9 cellular contexts compared by ENCODE assay signal in the genomic region with DNA sequence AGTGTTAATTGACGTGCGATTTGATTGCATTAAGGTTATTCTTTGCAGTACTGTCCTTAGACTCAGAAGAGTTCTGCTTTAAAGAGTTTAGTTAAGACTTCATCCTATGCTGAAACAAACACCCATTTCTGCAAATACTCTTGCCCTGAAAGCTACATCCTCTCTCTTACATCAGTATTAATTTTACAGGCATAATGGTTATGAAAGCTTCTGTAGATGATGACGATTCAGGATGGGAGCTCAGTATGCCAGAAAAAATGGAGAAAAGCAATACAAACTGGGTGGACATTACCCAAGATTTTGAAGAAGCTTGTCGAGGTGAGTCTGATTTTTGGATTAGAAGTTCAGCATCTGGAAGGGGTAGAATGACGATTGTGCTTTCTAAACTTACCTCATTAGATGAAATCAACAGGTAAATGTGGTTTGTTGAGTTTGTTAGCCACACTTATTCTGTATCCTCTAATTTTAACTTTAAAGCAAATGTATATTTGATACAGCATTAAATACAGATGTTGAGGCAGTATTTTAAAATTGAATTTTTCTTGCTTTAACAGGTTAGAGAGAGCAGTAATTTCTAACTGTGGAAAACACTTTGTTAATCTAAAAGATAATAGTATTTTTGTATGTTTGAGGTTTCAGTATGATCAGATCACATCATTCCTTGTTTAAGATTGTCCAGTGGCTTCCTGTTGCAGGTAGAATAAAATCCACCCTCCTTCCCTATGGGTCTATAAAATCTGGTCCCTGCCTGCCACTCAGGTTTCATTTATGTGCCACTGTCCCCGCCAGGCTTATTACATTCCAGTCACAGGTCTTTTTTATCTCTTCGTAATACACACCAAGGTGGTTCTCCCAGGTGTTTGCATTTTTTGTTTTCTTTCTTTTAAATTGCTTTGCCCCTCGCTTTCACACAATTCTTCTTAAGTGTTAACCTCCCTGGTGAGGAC. TPM values are rescaled to one million over a fixed set of nuclear protein-coding genes. Genes with fewer than 3 reads are reported as not detected.
DNase-seq lines count a peak whose midpoint lies in the region; ATAC-seq and TF ChIP-seq lines count a peak whose summit lies in the region.
"Had no signal": no experiment of that assay in that cellular context is flagged by ENCODE, and none has a peak within 500 bp of the region (broad histone marks: within the 10 kb centered on the region; RNA-seq: fewer than 3 reads in every experiment).

No MANE protein-coding gene starts in this region.

- no peaks in the 10 kb centered on the region for H3K9me3 ChIP-seq in HEK293 (ENCODE audit: control insufficient read depth, insufficient read depth, low read depth, low read length)
- no peaks in the 10 kb centered on the region for H3K9me3 ChIP-seq in body of pancreas

- intact Hi-C loops in body of pancreas (cut with DNase I): no loop called here

- H3K9me3 Mint-ChIP-seq in memory B cell: no peaks in the 10 kb centered on the region

- peaks cover 8% of the 10 kb centered on the region for H3K36me3 Mint-ChIP-seq in memory B cell

- H3K4me3 Mint-ChIP-seq in memory B cell: peak overlapping the region; percentile 88

- POLR2A ChIA-PET in HEK293 (lab: Yijun Ruan, JAX): interaction anchor here (0.6 to 1.6 kb wide), 3 partner anchors 8 to 199 kb away, joined by 3 to 4 read pairs (median 3); no protein-coding TSS in a partner anchor

- H3K36me3 ChIP-seq in HEK293 (ENCODE audit: control insufficient read depth in 2 of 2, insufficient read depth in 1 of 2, low read length in 2 of 2) (peaks cover 12 to 46% of the 10 kb centered on the region in 2 experiments; a peak in 2 of 3 replicates), body of pancreas (replicated peaks in 1 of 2; ENCODE audit: insufficient read depth in 1 of 2, low read depth in 2 of 2) (no peaks in the 10 kb centered on the region)

- no peak overlapping the region for H3K27ac Mint-ChIP-seq in memory B cell

- H3K4me3 ChIP-seq in HEK293 (ENCODE audit: low read depth, low read length) (peak overlapping the region; percentile 100), body of pancreas (peak overlapping the region; percentile 56 to 94)

- TF ChIP-seq CTCF in 22Rv1 (IDR thresholded peaks at IDR 0.05) (no peak), HEK293 (tag by site-specific recombination; IDR thresholded peaks at IDR 0.05) (no peak), body of pancreas (IDR thresholded peaks at IDR 0.05) (no peak)

- no peak for TF ChIP-seq POLR2A in body of pancreas (IDR thresholded peaks at IDR 0.05)

- CTCF ChIA-PET in HEK293 (lab: Yijun Ruan, JAX): interaction anchor here (0.5 to 0.9 kb wide), 2 partner anchors 65 to 155 kb away, joined by 3 read pairs; no protein-coding TSS in a partner anchor

- peaks cover 3% of the 10 kb centered on the region; the same call in 1 of the 2 replicates for H3K4me1 ChIP-seq in HEK293 (ENCODE audit: control insufficient read depth, insufficient read depth, low read length)
- H3K4me1 ChIP-seq in body of pancreas: peaks cover 33% of the 10 kb centered on the region

- H3K27ac ChIP-seq in 22Rv1: peak overlapping the region; percentile 92
- H3K27ac ChIP-seq in HEK293 (ENCODE audit: extremely low read depth, low read depth, low read length): peak overlapping the region; percentile 89; the same call in 1 of the 2 replicates
- peak overlapping the region in 3 of 4 donors; percentile 87 to 97 (median 95) for H3K27ac ChIP-seq in body of pancreas

- H3K27me3 Mint-ChIP-seq in memory B cell: no peaks in the 10 kb centered on the region

- peaks cover 13% of the 10 kb centered on the region for H3K4me1 Mint-ChIP-seq in memory B cell

- WGBS in body of pancreas, 2 donors: 26 to 29% methylated on average over 8 of the region's 8 CpGs

- no peak for DNase-seq in body of pancreas
- no peak for DNase-seq in memory B cell (ENCODE audit: low spot score in 2 of 2)
- no peak for DNase-seq in cerebellar nuclear complex (lab: John Stamatoyannopoulos, UW)
- no peak for DNase-seq in activated effector memory CD4-positive, alpha-beta T cell treated with anti-CD3 and anti-CD28 coated beads, Interleukin-2, amount 50 U/mL, for 16 hours
- DNase-seq: activated CD8-positive, alpha-beta memory T cell treated with anti-CD3 and anti-CD28 coated beads, Interleukin-2, amount 50 U/mL, for 48 hours had no signal

- ATAC-seq in body of pancreas: no peak
- no peak for ATAC-seq in memory B cell (ENCODE audit: low read depth)
- ATAC-seq in HG02840 (IDR thresholded peaks at IDR 0.05; ENCODE audit: low FRiP score, unreplicated experiment): no peak
- ATAC-seq in GM21723 (IDR thresholded peaks at IDR 0.05; ENCODE audit: unreplicated experiment): no peak

- no peaks in the 10 kb centered on the region for H3K27me3 ChIP-seq in body of pancreas

TF ChIP-seq in HEK293, 187 proteins besides CTCF, POLR2A, EP300 and RAD21 (continues in another document):
- TF ChIP-seq ZNF76 (tag by site-specific recombination; IDR thresholded peaks at IDR 0.05; ENCODE audit: borderline replicate concordance, low read depth) (no peak), ZNF423 (tag by site-specific recombination; IDR thresholded peaks at IDR 0.05) (no peak), ZNF670 (tag by site-specific recombination; IDR thresholded peaks at IDR 0.05; ENCODE audit: low read depth) (no peak), SCRT1 (tag by site-specific recombination; IDR thresholded peaks at IDR 0.05; ENCODE audit: borderline replicate concordance) (0 out of 2 replicates have a peak, but pooled peaks have one; percentile 9), ZBTB8A (tag by site-specific recombination; IDR thresholded peaks at IDR 0.05) (no peak), ZNF830 (tag by site-specific recombination; IDR thresholded peaks at IDR 0.05; ENCODE audit: low read depth) (no peak), ZSCAN23 (tag by site-specific recombination; IDR thresholded peaks at IDR 0.05) (no peak), ZNF350 (tag by site-specific recombination; IDR thresholded peaks at IDR 0.05) (no peak), ZNF16 (tag by site-specific recombination; IDR thresholded peaks at IDR 0.05; ENCODE audit: low read depth) (no peak), ZNF248 (tag by site-specific recombination; IDR thresholded peaks at IDR 0.05) (no peak), ZNF157 (tag by site-specific recombination; IDR thresholded peaks at IDR 0.05) (no peak), GLI2 (tag by site-specific recombination; IDR thresholded peaks at IDR 0.05; ENCODE audit: borderline replicate concordance, low read depth) (no peak), SCRT2 (tag by site-specific recombination; IDR thresholded peaks at IDR 0.05) (peak; percentile 93), ZNF138 (tag by site-specific recombination; IDR thresholded peaks at IDR 0.05; ENCODE audit: borderline replicate concordance) (no peak), ZNF660 (tag by site-specific recombination; IDR thresholded peaks at IDR 0.05) (no peak), ZEB2 (tag by site-specific recombination; IDR thresholded peaks at IDR 0.05) (0 out of 2 replicates have a peak, but pooled peaks have one; percentile 21), ZNF426 (tag by site-specific recombination; IDR thresholded peaks at IDR 0.05) (no peak), OSR2 (tag by site-specific recombination; IDR thresholded peaks at IDR 0.05) (peak; percentile 24; the same call in 1 of the 2 replicates), ZNF521 (tag by site-specific recombination; IDR thresholded peaks at IDR 0.05) (no peak), ZSCAN16 (tag by site-specific recombination; IDR thresholded peaks at IDR 0.05) (no peak), RBAK (tag by site-specific recombination; IDR thresholded peaks at IDR 0.05) (no peak), ZNF140 (tag by site-specific recombination; IDR thresholded peaks at IDR 0.05) (no peak), ZNF626 (tag by site-specific recombination; IDR thresholded peaks at IDR 0.05) (no peak), ZNF600 (tag by site-specific recombination; IDR thresholded peaks at IDR 0.05) (no peak), ZNF654 (tag by site-specific recombination; IDR thresholded peaks at IDR 0.05; ENCODE audit: low read depth) (no peak)
- TF ChIP-seq, protein P1, sequence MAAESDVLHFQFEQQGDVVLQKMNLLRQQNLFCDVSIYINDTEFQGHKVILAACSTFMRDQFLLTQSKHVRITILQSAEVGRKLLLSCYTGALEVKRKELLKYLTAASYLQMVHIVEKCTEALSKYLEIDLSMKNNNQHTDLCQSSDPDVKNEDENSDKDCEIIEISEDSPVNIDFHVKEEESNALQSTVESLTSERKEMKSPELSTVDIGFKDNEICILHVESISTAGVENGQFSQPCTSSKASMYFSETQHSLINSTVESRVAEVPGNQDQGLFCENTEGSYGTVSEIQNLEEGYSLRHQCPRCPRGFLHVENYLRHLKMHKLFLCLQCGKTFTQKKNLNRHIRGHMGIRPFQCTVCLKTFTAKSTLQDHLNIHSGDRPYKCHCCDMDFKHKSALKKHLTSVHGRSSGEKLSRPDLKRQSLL (tag by site-specific recombination; IDR thresholded peaks at IDR 0.05): no peak
- TF ChIP-seq, protein P2, sequence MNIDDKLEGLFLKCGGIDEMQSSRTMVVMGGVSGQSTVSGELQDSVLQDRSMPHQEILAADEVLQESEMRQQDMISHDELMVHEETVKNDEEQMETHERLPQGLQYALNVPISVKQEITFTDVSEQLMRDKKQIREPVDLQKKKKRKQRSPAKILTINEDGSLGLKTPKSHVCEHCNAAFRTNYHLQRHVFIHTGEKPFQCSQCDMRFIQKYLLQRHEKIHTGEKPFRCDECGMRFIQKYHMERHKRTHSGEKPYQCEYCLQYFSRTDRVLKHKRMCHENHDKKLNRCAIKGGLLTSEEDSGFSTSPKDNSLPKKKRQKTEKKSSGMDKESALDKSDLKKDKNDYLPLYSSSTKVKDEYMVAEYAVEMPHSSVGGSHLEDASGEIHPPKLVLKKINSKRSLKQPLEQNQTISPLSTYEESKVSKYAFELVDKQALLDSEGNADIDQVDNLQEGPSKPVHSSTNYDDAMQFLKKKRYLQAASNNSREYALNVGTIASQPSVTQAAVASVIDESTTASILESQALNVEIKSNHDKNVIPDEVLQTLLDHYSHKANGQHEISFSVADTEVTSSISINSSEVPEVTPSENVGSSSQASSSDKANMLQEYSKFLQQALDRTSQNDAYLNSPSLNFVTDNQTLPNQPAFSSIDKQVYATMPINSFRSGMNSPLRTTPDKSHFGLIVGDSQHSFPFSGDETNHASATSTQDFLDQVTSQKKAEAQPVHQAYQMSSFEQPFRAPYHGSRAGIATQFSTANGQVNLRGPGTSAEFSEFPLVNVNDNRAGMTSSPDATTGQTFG (tag by site-specific recombination; IDR thresholded peaks at IDR 0.05; ENCODE audit: borderline replicate concordance): no peak

RNA-seq across cellular contexts. Expression of a gene that starts 1.3 kb away (rescaled TPM):
- 10 to 100 TPM; 21.3 to 32.3 TPM for total RNA-seq in body of pancreas
